18 cellular contexts compared by ENCODE assay signal in genomic region chr9:113649855-113650206, GRCh38.
"Had no signal": no experiment of that assay in that cellular context is flagged by ENCODE, and none has a peak within 500 bp of the region (broad histone marks: within the 10 kb centered on the region; RNA-seq: fewer than 3 reads in every experiment).

No MANE protein-coding gene starts in this region.

- H3K9me3 Mint-ChIP-seq: activated T-helper 1 cell treated with anti-CD3 and anti-CD28 coated beads, Interleukin-12 subunit alpha, Interleukin-12 subunit beta, Interleukin-2, Interleukin-4 antibody, amounts not matched to agents 30 ng/mL and 10 ng/mL and 1 ng/mL, durations not matched to agents 14 hours and 24 hours and 36 hours; memory B cell; neural crest cell; stimulated activated effector memory CD8-positive, alpha-beta T cell treated with anti-CD3 and anti-CD28 coated beads, Interleukin-12 subunit alpha, Interleukin-12 subunit beta, amount 100 ng/mL, for 72 hours; T-cell; WTC11 had no signal

- H3K27ac Mint-ChIP-seq: activated T-helper 1 cell treated with anti-CD3 and anti-CD28 coated beads, Interleukin-12 subunit alpha, Interleukin-12 subunit beta, Interleukin-2, Interleukin-4 antibody, amounts not matched to agents 30 ng/mL and 10 ng/mL and 1 ng/mL, durations not matched to agents 14 hours and 24 hours and 36 hours; memory B cell; T-cell; WTC11 had no signal

- H3K4me3 ChIP-seq: ascending aorta, gastroesophageal sphincter, left ventricle myocardium inferior, smooth muscle cell, tibial artery had no signal

- FAIRE-seq: kidney had no signal

- H3K4me3 Mint-ChIP-seq: activated T-helper 1 cell treated with anti-CD3 and anti-CD28 coated beads, Interleukin-12 subunit alpha, Interleukin-12 subunit beta, Interleukin-2, Interleukin-4 antibody, amounts not matched to agents 30 ng/mL and 10 ng/mL and 1 ng/mL, durations not matched to agents 14 hours and 24 hours and 36 hours; memory B cell; neural crest cell; stimulated activated effector memory CD8-positive, alpha-beta T cell treated with anti-CD3 and anti-CD28 coated beads, Interleukin-12 subunit alpha, Interleukin-12 subunit beta, amount 100 ng/mL, for 72 hours; T-cell; WTC11 had no signal

- H3K4me2 ChIP-seq: smooth muscle cell had no signal

- ATAC-seq: stimulated activated effector memory CD8-positive, alpha-beta T cell treated with anti-CD3 and anti-CD28 coated beads, Interleukin-12 subunit alpha, Interleukin-12 subunit beta, amount 100 ng/mL, for 72 hours; T-cell had no signal

- H3K36me3 Mint-ChIP-seq: memory B cell; stimulated activated effector memory CD8-positive, alpha-beta T cell treated with anti-CD3 and anti-CD28 coated beads, Interleukin-12 subunit alpha, Interleukin-12 subunit beta, amount 100 ng/mL, for 72 hours; T-cell; WTC11 had no signal

- DNase-seq: activated CD4-positive, alpha-beta T cell treated with anti-CD3 and anti-CD28 coated beads for 48 hours; activated naive CD4-positive, alpha-beta T cell; central memory CD4-positive, alpha-beta T cell; cortex of kidney; effector CD8-positive, alpha-beta T cell; kidney; T-cell had no signal

- H3K36me3 ChIP-seq: ascending aorta, gastroesophageal sphincter, left ventricle myocardium inferior, tibial artery had no signal

- H3K9ac ChIP-seq: parathyroid adenoma had no signal

- H3K27ac ChIP-seq: ascending aorta, tibial artery had no signal

- H3K4me1 Mint-ChIP-seq: memory B cell; stimulated activated effector memory CD8-positive, alpha-beta T cell treated with anti-CD3 and anti-CD28 coated beads, Interleukin-12 subunit alpha, Interleukin-12 subunit beta, amount 100 ng/mL, for 72 hours; T-cell had no signal

- H3K27me3 Mint-ChIP-seq: memory B cell had no signal

- H3K9me3 ChIP-seq: ascending aorta, gastroesophageal sphincter, left ventricle myocardium inferior, tibial artery had no signal

- H3K27me3 ChIP-seq: ascending aorta, gastroesophageal sphincter, tibial artery had no signal
